18 cellular contexts compared by ENCODE assay signal in genomic region chr5:139634541-139634940, GRCh38. TPM values are rescaled to one million over a fixed set of nuclear protein-coding genes. Genes with fewer than 3 reads are reported as not detected.
DNase-seq lines count a peak whose midpoint lies in the region; ATAC-seq and TF ChIP-seq lines count a peak whose summit lies in the region.
"Had no signal": no experiment of that assay in that cellular context is flagged by ENCODE, and none has a peak within 500 bp of the region (broad histone marks: within the 10 kb centered on the region; RNA-seq: fewer than 3 reads in every experiment).

No MANE protein-coding gene starts in this region.

- TF ChIP-seq CTCF in RWPE1 (conservative IDR thresholded peaks at IDR 0.05; ENCODE audit: low read depth) (no peak), endothelial cell (IDR thresholded peaks at IDR 0.05; ENCODE audit: unreplicated experiment) (no peak), spleen (IDR thresholded peaks at IDR 0.05 in 8 of 11, conservative IDR thresholded peaks at IDR 0.05 in 3 of 11) (no peak)

- CTCF ChIA-PET in activated CD4-positive, alpha-beta memory T cell treated with anti-CD3 and anti-CD28 coated beads, Interleukin-2, amount 10 ng/mL, durations not matched to agents 7 days and 5 days (lab: Charles Lee) = interaction anchor here (0.8 to 6.3 kb wide), 15 partner anchors 8 to 214 kb away, joined by 3 to 73 read pairs (median 5); partner anchors contain the start of gene UBE2D2
- CTCF ChIA-PET in activated CD4-positive, alpha-beta memory T cell treated with anti-CD3 and anti-CD28 coated beads for 36 hours (lab: Charles Lee) = interaction anchor here (0.6 to 8.8 kb wide), 17 partner anchors 10 to 334 kb away, joined by 3 to 145 read pairs (median 5); no protein-coding TSS in a partner anchor
- CTCF ChIA-PET in RWPE1 (lab: Yijun Ruan, JAX) = interaction anchor here (0.7 to 7.8 kb wide), 9 partner anchors 15 to 334 kb away, joined by 3 to 161 read pairs (median 13); partner anchors contain the start of gene CXXC5

- no peak for DNase-seq in activated CD4-positive, alpha-beta memory T cell treated with anti-CD3 and anti-CD28 coated beads, Interleukin-2, amount 10 ng/mL, durations not matched to agents 7 days and 5 days
- no peak for DNase-seq in activated CD4-positive, alpha-beta memory T cell treated with anti-CD3 and anti-CD28 coated beads for 36 hours
- DNase-seq in RWPE1 (ENCODE audit: low spot score) (no peak), endothelial cell (ENCODE audit: low spot score) (no peak), spleen (peak; percentile 65), NCI-H2107 (lab: John Stamatoyannopoulos, UW) (no peak)
- DNase-seq: amniotic stem cell; CD4-positive, CD25-positive, alpha-beta regulatory T cell; colonic mucosa; EL; Kasumi-1; NCI-H1436 treated with DMSO at 0.1 percent for 48 hours; NCI-H345 had no signal

- no peak for TF ChIP-seq POLR2A in spleen (IDR thresholded peaks at IDR 0.05)

- H3K9me3 Mint-ChIP-seq in activated CD4-positive, alpha-beta memory T cell treated with anti-CD3 and anti-CD28 coated beads, Interleukin-2, amount 10 ng/mL, durations not matched to agents 7 days and 5 days = no peaks in the 10 kb centered on the region
- no peaks in the 10 kb centered on the region for H3K9me3 Mint-ChIP-seq in activated CD4-positive, alpha-beta memory T cell treated with anti-CD3 and anti-CD28 coated beads for 36 hours
- no peaks in the 10 kb centered on the region for H3K9me3 Mint-ChIP-seq in endothelial cell (ENCODE audit: unreplicated experiment)
- H3K9me3 Mint-ChIP-seq: CD4-positive, CD25-positive, alpha-beta regulatory T cell; mesothelial cell of epicardium had no signal

- no peak overlapping the region for H3K4me3 Mint-ChIP-seq in activated CD4-positive, alpha-beta memory T cell treated with anti-CD3 and anti-CD28 coated beads, Interleukin-2, amount 10 ng/mL, durations not matched to agents 7 days and 5 days
- no peak overlapping the region for H3K4me3 Mint-ChIP-seq in activated CD4-positive, alpha-beta memory T cell treated with anti-CD3 and anti-CD28 coated beads for 36 hours
- H3K4me3 Mint-ChIP-seq in endothelial cell (ENCODE audit: unreplicated experiment) = peak overlapping the region; percentile 31
- H3K4me3 Mint-ChIP-seq: mesothelial cell of epicardium had no signal

- H3K4me3 ChIP-seq in spleen = no peak overlapping the region
- H3K4me3 ChIP-seq: colonic mucosa had no signal

- H3K27ac ChIP-seq in RWPE1 = peak overlapping the region; percentile 16
- peak overlapping the region in 5 of 8 donors; percentile 89 to 96 (median 91) for H3K27ac ChIP-seq in spleen
- H3K27ac ChIP-seq: colonic mucosa, HL-60 had no signal

- POLR2A ChIA-PET in activated CD4-positive, alpha-beta memory T cell treated with anti-CD3 and anti-CD28 coated beads, Interleukin-2, amount 10 ng/mL, durations not matched to agents 7 days and 5 days (lab: Charles Lee) = interaction anchor here (1.3 to 2.2 kb wide), 4 partner anchors 10 to 73 kb away, joined by 4 to 11 read pairs (median 7); partner anchors contain the start of genes CXXC5 and UBE2D2
- POLR2A ChIA-PET in activated CD4-positive, alpha-beta memory T cell treated with anti-CD3 and anti-CD28 coated beads for 36 hours (lab: Charles Lee) = interaction anchor here (2.1 kb wide), 1 partner anchor 131 kb away, joined by 8 read pairs; no protein-coding TSS in a partner anchor
- POLR2A ChIA-PET in RWPE1 (lab: Yijun Ruan, JAX; ENCODE audit: low non-redundant PET) = no interaction called here

- peaks cover 51 to 72% (median 65%) of the 10 kb centered on the region in 6 donors for H3K4me1 ChIP-seq in spleen

- 75 to 87% (median 79%) methylated on average over 3 of the region's 3 CpGs for WGBS in spleen, 5 donors

- H3K27me3 ChIP-seq in spleen (replicated peaks in 1 of 7) = peaks cover 0 to 9% (median 0%) of the 10 kb centered on the region in 7 donors
- H3K27me3 ChIP-seq: colonic mucosa had no signal

- H3K27me3 Mint-ChIP-seq in activated CD4-positive, alpha-beta memory T cell treated with anti-CD3 and anti-CD28 coated beads, Interleukin-2, amount 10 ng/mL, durations not matched to agents 7 days and 5 days = no peaks in the 10 kb centered on the region
- no peaks in the 10 kb centered on the region for H3K27me3 Mint-ChIP-seq in activated CD4-positive, alpha-beta memory T cell treated with anti-CD3 and anti-CD28 coated beads for 36 hours
- peaks cover 13% of the 10 kb centered on the region for H3K27me3 Mint-ChIP-seq in endothelial cell (ENCODE audit: unreplicated experiment)
- H3K27me3 Mint-ChIP-seq: CD4-positive, CD25-positive, alpha-beta regulatory T cell had no signal

- H3K9me3 ChIP-seq in spleen = no peaks in the 10 kb centered on the region
- H3K9me3 ChIP-seq: colonic mucosa had no signal

- peak overlapping the region; percentile 85 for H3K27ac Mint-ChIP-seq in activated CD4-positive, alpha-beta memory T cell treated with anti-CD3 and anti-CD28 coated beads, Interleukin-2, amount 10 ng/mL, durations not matched to agents 7 days and 5 days
- no peak overlapping the region for H3K27ac Mint-ChIP-seq in activated CD4-positive, alpha-beta memory T cell treated with anti-CD3 and anti-CD28 coated beads for 36 hours
- H3K27ac Mint-ChIP-seq in endothelial cell (ENCODE audit: unreplicated experiment) = no peak overlapping the region
- H3K27ac Mint-ChIP-seq: mesothelial cell of epicardium had no signal

- ATAC-seq in HG02588 (IDR thresholded peaks at IDR 0.05; ENCODE audit: unreplicated experiment) (no peak), HG03045 (IDR thresholded peaks at IDR 0.05; ENCODE audit: unreplicated experiment) (no peak)
- ATAC-seq: esophagus mucosa had no signal

- H3K36me3 ChIP-seq in spleen = peaks cover 0 to 24% (median 6%) of the 10 kb centered on the region in 6 donors
- H3K36me3 ChIP-seq: colonic mucosa had no signal

- H3K36me3 Mint-ChIP-seq in activated CD4-positive, alpha-beta memory T cell treated with anti-CD3 and anti-CD28 coated beads, Interleukin-2, amount 10 ng/mL, durations not matched to agents 7 days and 5 days (ENCODE audit: low read depth) = peaks cover 19% of the 10 kb centered on the region
- peaks cover 7% of the 10 kb centered on the region for H3K36me3 Mint-ChIP-seq in activated CD4-positive, alpha-beta memory T cell treated with anti-CD3 and anti-CD28 coated beads for 36 hours
- peaks cover 13% of the 10 kb centered on the region for H3K36me3 Mint-ChIP-seq in endothelial cell (ENCODE audit: low read depth, unreplicated experiment)
- H3K36me3 Mint-ChIP-seq: CD4-positive, CD25-positive, alpha-beta regulatory T cell had no signal

- peaks cover 45% of the 10 kb centered on the region for H3K4me1 Mint-ChIP-seq in activated CD4-positive, alpha-beta memory T cell treated with anti-CD3 and anti-CD28 coated beads, Interleukin-2, amount 10 ng/mL, durations not matched to agents 7 days and 5 days
- peaks cover 40% of the 10 kb centered on the region for H3K4me1 Mint-ChIP-seq in activated CD4-positive, alpha-beta memory T cell treated with anti-CD3 and anti-CD28 coated beads for 36 hours (ENCODE audit: low read depth)
- peaks cover 32% of the 10 kb centered on the region for H3K4me1 Mint-ChIP-seq in endothelial cell (ENCODE audit: unreplicated experiment)

- intact Hi-C loops in activated CD4-positive, alpha-beta memory T cell treated with anti-CD3 and anti-CD28 coated beads for 36 hours (cut with micrococcal nuclease) = no loop called here
- intact Hi-C loops in spleen (cut with DNase I; ENCODE audit: low total_unique reads) = loop anchor here (5.0 kb wide), 1 partner anchor 53 kb away; no protein-coding TSS in a partner anchor

RNA-seq across cellular contexts. Expression of gene CXXC5, which starts 13.6 kb away (rescaled TPM):
- 1 to 10 TPM; 1.4 to 1.7 TPM for total RNA-seq in activated CD4-positive, alpha-beta memory T cell treated with anti-CD3 and anti-CD28 coated beads, Interleukin-2, amount 10 ng/mL, durations not matched to agents 7 days and 5 days
- total RNA-seq in activated CD4-positive, alpha-beta memory T cell treated with anti-CD3 and anti-CD28 coated beads for 36 hours = 1 to 10 TPM in 1 of 2 experiments, under 1 TPM in 1; 0.82 to 1.0 TPM
- total RNA-seq in endothelial cell (ENCODE audit: unreplicated experiment) (37.3 TPM), spleen (10 to 100 TPM; 57.5 to 69.5 (median 62.8) TPM)
- polyA plus RNA-seq in spleen = 10 to 100 TPM; 46.4 to 69.5 (median 60.8) TPM

Comparison
In these comparisons a context has a peak if more than half of its experiments do, and no peak if none do; other contexts are left out.
1. RNA of gene CXXC5, which starts 13.6 kb away (total RNA-seq): 57.5 to 69.5 TPM in spleen and 37.3 TPM in endothelial cell (single experiment); 1.4 to 1.7 TPM in activated CD4-positive, alpha-beta memory T cell treated with anti-CD3 and anti-CD28 coated beads, Interleukin-2, amount 10 ng/mL, durations not matched to agents 7 days and 5 days and 0.82 to 1.0 TPM in activated CD4-positive, alpha-beta memory T cell treated with anti-CD3 and anti-CD28 coated beads for 36 hours; every median in the first group is over 10 times any median in the second.